In the genomic region with DNA sequence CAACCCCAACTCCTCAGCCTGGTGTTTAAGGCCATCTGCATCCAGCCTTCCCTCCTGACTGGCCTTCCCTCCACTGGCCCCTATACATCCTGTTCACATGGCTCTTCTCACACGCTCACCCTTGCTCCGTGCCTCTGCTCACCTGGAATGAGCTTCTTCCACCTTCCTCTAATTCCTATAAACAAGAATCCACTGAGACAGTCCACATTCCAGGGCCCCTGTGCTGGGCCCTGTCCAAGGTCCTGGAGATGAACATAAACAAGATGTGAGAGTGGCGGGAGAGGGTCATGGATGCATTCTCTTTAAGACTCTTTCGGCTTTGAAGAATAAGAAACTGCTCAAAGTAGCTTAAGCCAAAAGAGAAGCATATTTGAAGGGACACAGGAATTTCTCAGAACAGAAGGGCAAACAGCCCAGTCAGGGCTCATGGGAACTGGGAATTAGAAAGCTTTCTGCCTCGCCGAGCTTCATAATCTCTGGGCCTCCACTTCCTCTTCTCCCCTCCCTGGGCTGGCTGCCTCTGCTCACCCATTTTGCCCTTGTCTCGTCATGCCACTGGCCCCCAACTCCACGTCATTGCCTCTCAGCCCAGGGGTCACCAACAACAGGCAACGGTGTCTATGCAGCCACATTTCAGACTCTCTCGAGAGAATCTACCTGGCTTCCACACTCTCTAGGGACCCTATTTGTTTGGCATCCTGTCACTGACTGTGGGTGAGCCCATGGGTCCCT, we compare ENCODE assay signal across 1 cellular context.
TF ChIP-seq lines count a peak whose summit lies in the region.

No MANE protein-coding gene starts in this region.

TF ChIP-seq in HepG2, 621 proteins besides CTCF, POLR2A, EP300 and RAD21 (continued from another document and continues in another):
- TF ChIP-seq HNF1A (IDR thresholded peaks at IDR 0.05; ENCODE audit: low read depth) (no peak), HNF1A (CRISPR knock-in tag; IDR thresholded peaks at IDR 0.05; ENCODE audit: borderline replicate concordance) (no peak), FUBP1 (CRISPR knock-in tag; IDR thresholded peaks at IDR 0.05; ENCODE audit: borderline replicate concordance) (no peak), ZNF747 (CRISPR knock-in tag; IDR thresholded peaks at IDR 0.05; ENCODE audit: borderline replicate concordance) (no peak), ZNF225 (CRISPR knock-in tag; IDR thresholded peaks at IDR 0.05) (no peak; the same call in 1 of the 2 replicates), GFI1 (CRISPR knock-in tag; IDR thresholded peaks at IDR 0.05; ENCODE audit: borderline replicate concordance) (no peak; the same call in 1 of the 2 replicates), ZNF891 (CRISPR knock-in tag; IDR thresholded peaks at IDR 0.05) (no peak), MED13 (CRISPR knock-in tag; IDR thresholded peaks at IDR 0.05) (no peak), ZNF772 (CRISPR knock-in tag; IDR thresholded peaks at IDR 0.05) (0 out of 2 replicates have a peak, but pooled peaks have one; percentile 58), KDM5A (IDR thresholded peaks at IDR 0.05; ENCODE audit: borderline replicate concordance, low read length) (no peak), ZNF33A (CRISPR knock-in tag; IDR thresholded peaks at IDR 0.05; ENCODE audit: borderline replicate concordance) (no peak), ZNF558 (CRISPR knock-in tag; IDR thresholded peaks at IDR 0.05; ENCODE audit: borderline replicate concordance) (peak; percentile 79; the same call in 1 of the 2 replicates), PHF8 (CRISPR knock-in tag; IDR thresholded peaks at IDR 0.05) (no peak), IRF1 (CRISPR knock-in tag; IDR thresholded peaks at IDR 0.05; ENCODE audit: low read depth) (no peak), ATF1 (CRISPR knock-in tag; IDR thresholded peaks at IDR 0.05) (no peak), TCF7L2 (IDR thresholded peaks at IDR 0.05; ENCODE audit: low read depth, low read length) (no peak), SPEN (CRISPR knock-in tag; IDR thresholded peaks at IDR 0.05; ENCODE audit: low read depth) (no peak), ZNF451 (CRISPR knock-in tag; IDR thresholded peaks at IDR 0.05) (no peak), SAP130 (CRISPR knock-in tag; IDR thresholded peaks at IDR 0.05; ENCODE audit: low read depth) (peak; percentile 75), MYC (CRISPR knock-in tag; IDR thresholded peaks at IDR 0.05; ENCODE audit: borderline replicate concordance) (no peak), ZMYM3 (CRISPR knock-in tag; IDR thresholded peaks at IDR 0.05) (no peak), ARNTL (CRISPR knock-in tag; IDR thresholded peaks at IDR 0.05) (no peak), SRF (IDR thresholded peaks at IDR 0.05; ENCODE audit: low read depth, low read length) (no peak), ZNF24 (IDR thresholded peaks at IDR 0.05) (no peak), ZNF776 (CRISPR knock-in tag; IDR thresholded peaks at IDR 0.05) (no peak), ZNF335 (CRISPR knock-in tag; IDR thresholded peaks at IDR 0.05) (peak; percentile 91), NFRKB (IDR thresholded peaks at IDR 0.05) (no peak), RARA (CRISPR knock-in tag; IDR thresholded peaks at IDR 0.05) (peak; percentile 60)
- TF ChIP-seq, protein P1, sequence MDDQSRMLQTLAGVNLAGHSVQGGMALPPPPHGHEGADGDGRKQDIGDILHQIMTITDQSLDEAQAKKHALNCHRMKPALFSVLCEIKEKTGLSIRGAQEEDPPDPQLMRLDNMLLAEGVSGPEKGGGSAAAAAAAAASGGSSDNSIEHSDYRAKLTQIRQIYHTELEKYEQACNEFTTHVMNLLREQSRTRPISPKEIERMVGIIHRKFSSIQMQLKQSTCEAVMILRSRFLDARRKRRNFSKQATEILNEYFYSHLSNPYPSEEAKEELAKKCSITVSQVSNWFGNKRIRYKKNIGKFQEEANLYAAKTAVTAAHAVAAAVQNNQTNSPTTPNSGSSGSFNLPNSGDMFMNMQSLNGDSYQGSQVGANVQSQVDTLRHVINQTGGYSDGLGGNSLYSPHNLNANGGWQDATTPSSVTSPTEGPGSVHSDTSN (CRISPR knock-in tag; IDR thresholded peaks at IDR 0.05; ENCODE audit: borderline replicate concordance), result peak; percentile 81; the same call in 1 of the 2 replicates
- TF ChIP-seq, protein P2, sequence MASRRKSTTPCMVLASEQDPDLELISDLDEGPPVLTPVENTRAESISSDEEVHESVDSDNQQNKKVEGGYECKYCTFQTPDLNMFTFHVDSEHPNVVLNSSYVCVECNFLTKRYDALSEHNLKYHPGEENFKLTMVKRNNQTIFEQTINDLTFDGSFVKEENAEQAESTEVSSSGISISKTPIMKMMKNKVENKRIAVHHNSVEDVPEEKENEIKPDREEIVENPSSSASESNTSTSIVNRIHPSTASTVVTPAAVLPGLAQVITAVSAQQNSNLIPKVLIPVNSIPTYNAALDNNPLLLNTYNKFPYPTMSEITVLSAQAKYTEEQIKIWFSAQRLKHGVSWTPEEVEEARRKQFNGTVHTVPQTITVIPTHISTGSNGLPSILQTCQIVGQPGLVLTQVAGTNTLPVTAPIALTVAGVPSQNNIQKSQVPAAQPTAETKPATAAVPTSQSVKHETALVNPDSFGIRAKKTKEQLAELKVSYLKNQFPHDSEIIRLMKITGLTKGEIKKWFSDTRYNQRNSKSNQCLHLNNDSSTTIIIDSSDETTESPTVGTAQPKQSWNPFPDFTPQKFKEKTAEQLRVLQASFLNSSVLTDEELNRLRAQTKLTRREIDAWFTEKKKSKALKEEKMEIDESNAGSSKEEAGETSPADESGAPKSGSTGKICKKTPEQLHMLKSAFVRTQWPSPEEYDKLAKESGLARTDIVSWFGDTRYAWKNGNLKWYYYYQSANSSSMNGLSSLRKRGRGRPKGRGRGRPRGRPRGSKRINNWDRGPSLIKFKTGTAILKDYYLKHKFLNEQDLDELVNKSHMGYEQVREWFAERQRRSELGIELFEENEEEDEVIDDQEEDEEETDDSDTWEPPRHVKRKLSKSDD (CRISPR knock-in tag; IDR thresholded peaks at IDR 0.05; ENCODE audit: low read depth), result no peak
- TF ChIP-seq, protein P3, sequence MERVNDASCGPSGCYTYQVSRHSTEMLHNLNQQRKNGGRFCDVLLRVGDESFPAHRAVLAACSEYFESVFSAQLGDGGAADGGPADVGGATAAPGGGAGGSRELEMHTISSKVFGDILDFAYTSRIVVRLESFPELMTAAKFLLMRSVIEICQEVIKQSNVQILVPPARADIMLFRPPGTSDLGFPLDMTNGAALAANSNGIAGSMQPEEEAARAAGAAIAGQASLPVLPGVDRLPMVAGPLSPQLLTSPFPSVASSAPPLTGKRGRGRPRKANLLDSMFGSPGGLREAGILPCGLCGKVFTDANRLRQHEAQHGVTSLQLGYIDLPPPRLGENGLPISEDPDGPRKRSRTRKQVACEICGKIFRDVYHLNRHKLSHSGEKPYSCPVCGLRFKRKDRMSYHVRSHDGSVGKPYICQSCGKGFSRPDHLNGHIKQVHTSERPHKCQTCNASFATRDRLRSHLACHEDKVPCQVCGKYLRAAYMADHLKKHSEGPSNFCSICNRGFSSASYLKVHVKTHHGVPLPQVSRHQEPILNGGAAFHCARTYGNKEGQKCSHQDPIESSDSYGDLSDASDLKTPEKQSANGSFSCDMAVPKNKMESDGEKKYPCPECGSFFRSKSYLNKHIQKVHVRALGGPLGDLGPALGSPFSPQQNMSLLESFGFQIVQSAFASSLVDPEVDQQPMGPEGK (CRISPR knock-in tag; IDR thresholded peaks at IDR 0.05), result peak; percentile 54
- TF ChIP-seq, protein P4, sequence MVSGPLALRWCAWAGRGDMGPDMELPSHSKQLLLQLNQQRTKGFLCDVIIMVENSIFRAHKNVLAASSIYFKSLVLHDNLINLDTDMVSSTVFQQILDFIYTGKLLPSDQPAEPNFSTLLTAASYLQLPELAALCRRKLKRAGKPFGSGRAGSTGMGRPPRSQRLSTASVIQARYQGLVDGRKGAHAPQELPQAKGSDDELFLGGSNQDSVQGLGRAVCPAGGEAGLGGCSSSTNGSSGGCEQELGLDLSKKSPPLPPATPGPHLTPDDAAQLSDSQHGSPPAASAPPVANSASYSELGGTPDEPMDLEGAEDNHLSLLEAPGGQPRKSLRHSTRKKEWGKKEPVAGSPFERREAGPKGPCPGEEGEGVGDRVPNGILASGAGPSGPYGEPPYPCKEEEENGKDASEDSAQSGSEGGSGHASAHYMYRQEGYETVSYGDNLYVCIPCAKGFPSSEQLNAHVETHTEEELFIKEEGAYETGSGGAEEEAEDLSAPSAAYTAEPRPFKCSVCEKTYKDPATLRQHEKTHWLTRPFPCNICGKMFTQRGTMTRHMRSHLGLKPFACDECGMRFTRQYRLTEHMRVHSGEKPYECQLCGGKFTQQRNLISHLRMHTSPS (CRISPR knock-in tag; IDR thresholded peaks at IDR 0.05; ENCODE audit: low read depth), result no peak
- TF ChIP-seq, protein P5, sequence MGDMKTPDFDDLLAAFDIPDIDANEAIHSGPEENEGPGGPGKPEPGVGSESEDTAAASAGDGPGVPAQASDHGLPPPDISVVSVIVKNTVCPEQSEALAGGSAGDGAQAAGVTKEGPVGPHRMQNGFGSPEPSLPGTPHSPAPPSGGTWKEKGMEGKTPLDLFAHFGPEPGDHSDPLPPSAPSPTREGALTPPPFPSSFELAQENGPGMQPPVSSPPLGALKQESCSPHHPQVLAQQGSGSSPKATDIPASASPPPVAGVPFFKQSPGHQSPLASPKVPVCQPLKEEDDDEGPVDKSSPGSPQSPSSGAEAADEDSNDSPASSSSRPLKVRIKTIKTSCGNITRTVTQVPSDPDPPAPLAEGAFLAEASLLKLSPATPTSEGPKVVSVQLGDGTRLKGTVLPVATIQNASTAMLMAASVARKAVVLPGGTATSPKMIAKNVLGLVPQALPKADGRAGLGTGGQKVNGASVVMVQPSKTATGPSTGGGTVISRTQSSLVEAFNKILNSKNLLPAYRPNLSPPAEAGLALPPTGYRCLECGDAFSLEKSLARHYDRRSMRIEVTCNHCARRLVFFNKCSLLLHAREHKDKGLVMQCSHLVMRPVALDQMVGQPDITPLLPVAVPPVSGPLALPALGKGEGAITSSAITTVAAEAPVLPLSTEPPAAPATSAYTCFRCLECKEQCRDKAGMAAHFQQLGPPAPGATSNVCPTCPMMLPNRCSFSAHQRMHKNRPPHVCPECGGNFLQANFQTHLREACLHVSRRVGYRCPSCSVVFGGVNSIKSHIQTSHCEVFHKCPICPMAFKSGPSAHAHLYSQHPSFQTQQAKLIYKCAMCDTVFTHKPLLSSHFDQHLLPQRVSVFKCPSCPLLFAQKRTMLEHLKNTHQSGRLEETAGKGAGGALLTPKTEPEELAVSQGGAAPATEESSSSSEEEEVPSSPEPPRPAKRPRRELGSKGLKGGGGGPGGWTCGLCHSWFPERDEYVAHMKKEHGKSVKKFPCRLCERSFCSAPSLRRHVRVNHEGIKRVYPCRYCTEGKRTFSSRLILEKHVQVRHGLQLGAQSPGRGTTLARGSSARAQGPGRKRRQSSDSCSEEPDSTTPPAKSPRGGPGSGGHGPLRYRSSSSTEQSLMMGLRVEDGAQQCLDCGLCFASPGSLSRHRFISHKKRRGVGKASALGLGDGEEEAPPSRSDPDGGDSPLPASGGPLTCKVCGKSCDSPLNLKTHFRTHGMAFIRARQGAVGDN (CRISPR knock-in tag; IDR thresholded peaks at IDR 0.05), result no peak
- TF ChIP-seq, protein P6, sequence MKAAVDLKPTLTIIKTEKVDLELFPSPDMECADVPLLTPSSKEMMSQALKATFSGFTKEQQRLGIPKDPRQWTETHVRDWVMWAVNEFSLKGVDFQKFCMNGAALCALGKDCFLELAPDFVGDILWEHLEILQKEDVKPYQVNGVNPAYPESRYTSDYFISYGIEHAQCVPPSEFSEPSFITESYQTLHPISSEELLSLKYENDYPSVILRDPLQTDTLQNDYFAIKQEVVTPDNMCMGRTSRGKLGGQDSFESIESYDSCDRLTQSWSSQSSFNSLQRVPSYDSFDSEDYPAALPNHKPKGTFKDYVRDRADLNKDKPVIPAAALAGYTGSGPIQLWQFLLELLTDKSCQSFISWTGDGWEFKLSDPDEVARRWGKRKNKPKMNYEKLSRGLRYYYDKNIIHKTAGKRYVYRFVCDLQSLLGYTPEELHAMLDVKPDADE (CRISPR knock-in tag; IDR thresholded peaks at IDR 0.05), result no peak
